ENCODE assay signal across 8 cellular contexts in the genomic region with DNA sequence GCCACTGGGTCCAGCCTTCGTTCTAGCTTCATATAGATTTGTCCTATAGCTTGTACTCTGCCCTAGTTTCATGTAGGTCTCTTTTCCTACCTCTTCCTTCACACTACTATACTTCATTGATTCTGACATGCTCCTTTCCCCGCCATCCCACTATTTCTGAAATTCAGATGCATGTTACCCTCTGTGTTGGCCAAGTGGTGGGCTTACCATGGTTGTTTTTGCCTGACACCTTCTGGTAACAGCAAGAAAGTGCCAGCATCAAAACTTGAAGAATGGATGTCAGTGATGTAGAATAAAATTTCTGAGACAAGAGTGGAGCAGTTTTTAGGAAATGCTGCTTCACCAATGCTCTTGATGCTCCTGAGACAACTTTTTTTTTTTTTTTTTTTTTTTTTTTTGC. TPM values are rescaled to one million over a fixed set of nuclear protein-coding genes. Genes with fewer than 3 reads are reported as not detected.
DNase-seq lines count a peak whose midpoint lies in the region; ATAC-seq and TF ChIP-seq lines count a peak whose summit lies in the region.

No MANE protein-coding gene starts in this region.

- H3K79me2 ChIP-seq in PC-3 (ENCODE audit: low read length), result no peaks in the 10 kb centered on the region

- H3K27me3 Mint-ChIP-seq in MCF 10A (ENCODE audit: insufficient read depth, unreplicated experiment), result no peaks in the 10 kb centered on the region

- no peaks in the 10 kb centered on the region for H3F3A ChIP-seq in PC-3 (ENCODE audit: low read length, unreplicated experiment)

- CTCF ChIA-PET in MCF 10A (lab: Yijun Ruan, JAX) (interaction anchor here (0.6 to 1.1 kb wide), 2 partner anchors 96 to 152 kb away, joined by 3 to 4 read pairs; no protein-coding TSS in a partner anchor), PC-3 (lab: Charles Lee) (no interaction called here)

- H3K36me3 ChIP-seq in breast epithelium (no peaks in the 10 kb centered on the region), PC-3 (ENCODE audit: low read depth, low read length) (no peaks in the 10 kb centered on the region), upper lobe of left lung (no peaks in the 10 kb centered on the region)

- no peaks in the 10 kb centered on the region for H3K4me1 Mint-ChIP-seq in MCF 10A (ENCODE audit: insufficient read depth, unreplicated experiment)

- H3K4me3 ChIP-seq in breast epithelium, result no peak overlapping the region
- no peak overlapping the region for H3K4me3 ChIP-seq in PC-3 (ENCODE audit: low read length)
- H3K4me3 ChIP-seq in retinal pigment epithelial cell (ENCODE audit: low read length), result no peak overlapping the region
- no peak overlapping the region for H3K4me3 ChIP-seq in upper lobe of left lung

- peak; percentile 19 for TF ChIP-seq CTCF in MCF 10A (IDR thresholded peaks at IDR 0.05; ENCODE audit: unreplicated experiment)
- no peak for TF ChIP-seq CTCF in breast epithelium (IDR thresholded peaks at IDR 0.05)
- peak; percentile 61 for TF ChIP-seq CTCF in PC-3 (conservative IDR thresholded peaks at IDR 0.05; ENCODE audit: low read depth, low read length)
- TF ChIP-seq CTCF in retinal pigment epithelial cell (conservative IDR thresholded peaks at IDR 0.05; ENCODE audit: low read depth, low read length), result peak; percentile 58
- peak in 3 of 6 experiments; percentile 17 to 30 (median 20) for TF ChIP-seq CTCF in upper lobe of left lung (IDR thresholded peaks at IDR 0.05)

- POLR2A ChIA-PET in MCF 10A (lab: Yijun Ruan, JAX), result interaction anchor here (0.6 kb wide), 1 partner anchor 729 kb away, joined by 4 read pairs; no protein-coding TSS in a partner anchor
- POLR2A ChIA-PET in PC-3 (lab: Charles Lee; ENCODE audit: unreplicated experiment), result no interaction called here

- H3K27ac ChIP-seq in breast epithelium (no peak overlapping the region), PC-3 (ENCODE audit: low read length) (no peak overlapping the region), upper lobe of left lung (no peak overlapping the region)

- TF ChIP-seq EP300 in upper lobe of left lung (IDR thresholded peaks at IDR 0.05), result no peak

- BruUV-seq in MCF 10A (replicated peaks; lab: Mats Ljungman, UMichigan) (no TSS peak), PC-3 (replicated peaks; lab: Mats Ljungman, UMichigan) (no TSS peak)

- H3K9ac ChIP-seq in PC-3 (ENCODE audit: low read length), result no peak overlapping the region

- no peak overlapping the region for H2AFZ ChIP-seq in PC-3 (ENCODE audit: low read length)

- no peaks in the 10 kb centered on the region for H3K36me3 Mint-ChIP-seq in MCF 10A (ENCODE audit: insufficient read depth, unreplicated experiment)

- TF ChIP-seq POLR2A in breast epithelium (IDR thresholded peaks at IDR 0.05) (no peak), upper lobe of left lung (IDR thresholded peaks at IDR 0.05) (no peak)

- no peak overlapping the region for H3K4me3 Mint-ChIP-seq in MCF 10A (ENCODE audit: unreplicated experiment)

- H3K27me3 ChIP-seq in breast epithelium (no peaks in the 10 kb centered on the region), PC-3 (ENCODE audit: low read length) (no peaks in the 10 kb centered on the region), upper lobe of left lung (no peaks in the 10 kb centered on the region)

- 78 to 84% methylated on average over 2 of the region's 2 CpGs for WGBS in upper lobe of left lung, 2 donors

- H3K4me2 ChIP-seq in PC-3 (ENCODE audit: low read length), result no peak overlapping the region

- H3K9me2 ChIP-seq in PC-3 (replicated peaks; ENCODE audit: low read length), result no peaks in the 10 kb centered on the region

- no peak overlapping the region for H3K27ac Mint-ChIP-seq in MCF 10A (ENCODE audit: low read depth, unreplicated experiment)

- intact Hi-C loops in MCF 10A (cut with micrococcal nuclease) (loop anchor here (1.0 kb wide), 1 partner anchor 184 kb away; no protein-coding TSS in a partner anchor), breast epithelium (cut with DNase I; ENCODE audit: low total_unique reads) (no loop called here), PC-3 (cut with micrococcal nuclease) (loop anchor here (1.0 kb wide), 1 partner anchor 184 kb away; no protein-coding TSS in a partner anchor)

- H3K4me1 ChIP-seq in breast epithelium, result no peaks in the 10 kb centered on the region
- H3K4me1 ChIP-seq in PC-3 (ENCODE audit: insufficient read depth, low read length), result no peaks in the 10 kb centered on the region
- no peaks in the 10 kb centered on the region for H3K4me1 ChIP-seq in upper lobe of left lung

- peak; percentile 30 for DNase-seq in MCF 10A (ENCODE audit: unreplicated experiment)
- no peak for DNase-seq in breast epithelium (ENCODE audit: low spot score in 2 of 2)
- DNase-seq in PC-3, result peak; percentile 28
- DNase-seq in fibroblast of peridontal ligament (ENCODE audit: extremely low read depth), result peak; percentile 51
- DNase-seq in retinal pigment epithelial cell (ENCODE audit: low read depth), result no peak
- DNase-seq in NK-92 (lab: John Stamatoyannopoulos, UW; ENCODE audit: unreplicated experiment), result no peak
- no peak for DNase-seq in activated CD4-positive, CD25-positive, alpha-beta regulatory T cell treated with anti-CD3 and anti-CD28 coated beads, Interleukin-2, amount 50 U/mL, for 72 hours
- DNase-seq in upper lobe of left lung, result no peak

- ATAC-seq in PC-3, result no peak; the same call in 1 of the 2 replicates
- no peak for ATAC-seq in upper lobe of left lung (ENCODE audit: low FRiP score in 2 of 2)

- no peaks in the 10 kb centered on the region for H3K9me3 Mint-ChIP-seq in MCF 10A (ENCODE audit: unreplicated experiment)

- no peaks in the 10 kb centered on the region for H4K20me1 ChIP-seq in PC-3 (ENCODE audit: low read length)

- H3K9me3 ChIP-seq in breast epithelium (no peaks in the 10 kb centered on the region), PC-3 (ENCODE audit: low read length) (no peaks in the 10 kb centered on the region), upper lobe of left lung (no peaks in the 10 kb centered on the region)

RNA-seq across cellular contexts. Expression of gene SERINC5, which starts 19.5 kb away (rescaled TPM):
- total RNA-seq in MCF 10A (2022), result 17.1 and 17.2 TPM in 2 replicates
- total RNA-seq in breast epithelium, result 10 to 100 TPM; 12.6 to 32.9 (median 28.5) TPM
- 5.7 and 6.9 TPM in 2 replicates for total RNA-seq in PC-3 (2014; rRNA removed)
- total RNA-seq in upper lobe of left lung, result 10 to 100 TPM; 27.3 to 62.4 (median 41.3) TPM

RNA-seq across cellular contexts. Expression of gene SPZ1, which starts 44.5 kb away (rescaled TPM):
- total RNA-seq in MCF 10A (2022) (not detected in 2 replicates), breast epithelium (not detected), PC-3 (2014; rRNA removed) (not detected in 2 replicates), upper lobe of left lung (not detected)

Comparison
In these comparisons a context has a peak if more than half of its experiments do, and no peak if none do; other contexts are left out.
1. DNase-seq: peak in MCF 10A (single experiment), PC-3 (single experiment) and fibroblast of peridontal ligament (single experiment); none in breast epithelium (0 of 2), retinal pigment epithelial cell (single experiment), NK-92 (single experiment), activated CD4-positive, CD25-positive, alpha-beta regulatory T cell treated with anti-CD3 and anti-CD28 coated beads, Interleukin-2, amount 50 U/mL, for 72 hours (single experiment) and upper lobe of left lung (0 of 2).
2. CTCF ChIP-seq: peak in MCF 10A (single experiment), PC-3 (single experiment) and retinal pigment epithelial cell (single experiment); none in breast epithelium (0 of 3).